30 cellular contexts compared by ENCODE assay signal in genomic region chr3:97896547-97896946, GRCh38.
DNase-seq lines count a peak whose midpoint lies in the region; ATAC-seq and TF ChIP-seq lines count a peak whose summit lies in the region.
"Had no signal": no experiment of that assay in that cellular context is flagged by ENCODE, and none has a peak within 500 bp of the region (broad histone marks: within the 10 kb centered on the region; RNA-seq: fewer than 3 reads in every experiment).

No MANE protein-coding gene starts in this region.

- TF ChIP-seq POLR2A in right lobe of liver (IDR thresholded peaks at IDR 0.05): no peak

- peak; percentile 90 for ATAC-seq in WTC11
- ATAC-seq in HG03378 (IDR thresholded peaks at IDR 0.05; ENCODE audit: unreplicated experiment): no peak
- ATAC-seq in right lobe of liver: no peak
- ATAC-seq: activated CD8-positive, alpha-beta memory T cell treated with anti-CD3 and anti-CD28 coated beads, Interleukin-2, amount 10 ng/mL, durations not matched to agents 7 days and 5 days; activated T-cell treated with anti-CD3 and anti-CD28 coated beads, Interleukin-2, amount 50 U/mL, for 72 hours; pancreas; stimulated activated effector memory CD8-positive, alpha-beta T cell treated with anti-CD3 and anti-CD28 coated beads, Interleukin-12 subunit alpha, Interleukin-12 subunit beta, amount 100 ng/mL, for 72 hours; upper lobe of right lung had no signal

- peaks cover 35% of the 10 kb centered on the region for H3K4me1 Mint-ChIP-seq in WTC11
- H3K4me1 Mint-ChIP-seq: stimulated activated effector memory CD8-positive, alpha-beta T cell treated with anti-CD3 and anti-CD28 coated beads, Interleukin-12 subunit alpha, Interleukin-12 subunit beta, amount 100 ng/mL, for 72 hours had no signal

- no peaks in the 10 kb centered on the region for H3K36me3 ChIP-seq in MM.1S (replicated peaks; ENCODE audit: insufficient read depth, low read length)
- H3K36me3 ChIP-seq in right lobe of liver: no peaks in the 10 kb centered on the region
- H3K36me3 ChIP-seq: pancreas had no signal

- peaks cover 8% of the 10 kb centered on the region; the same call in 1 of the 2 replicates for H3K36me3 Mint-ChIP-seq in WTC11

- H3K27me3 ChIP-seq in MM.1S (replicated peaks; ENCODE audit: insufficient read depth, low read length) (no peaks in the 10 kb centered on the region), right lobe of liver (no peaks in the 10 kb centered on the region)
- H3K27me3 ChIP-seq: pancreas, right atrium auricular region, spleen, upper lobe of right lung had no signal

- WGBS in right lobe of liver (ENCODE audit: insufficient coverage, low coverage, low lambda C conversion rate, missing lambda C conversion rate): 85% methylated on average over 3 of the region's 3 CpGs

- H3K27ac ChIP-seq in MM.1S (ENCODE audit: low read length): no peak overlapping the region
- H3K27ac ChIP-seq in right lobe of liver: no peak overlapping the region
- H3K27ac ChIP-seq: left ventricle myocardium inferior, pancreas, right atrium auricular region, spleen, upper lobe of right lung, WERI-Rb-1 had no signal

- H3K4me3 ChIP-seq in MM.1S (ENCODE audit: low read length): no peak overlapping the region
- H3K4me3 ChIP-seq in right lobe of liver: no peak overlapping the region
- H3K4me3 ChIP-seq: left ventricle myocardium inferior, pancreas, right atrium auricular region, spleen, upper lobe of right lung had no signal

- H3K27me3 Mint-ChIP-seq in WTC11 (ENCODE audit: low read depth): no peaks in the 10 kb centered on the region
- H3K27me3 Mint-ChIP-seq: activated CD4-positive, alpha-beta T cell treated with anti-CD3 and anti-CD28 coated beads, Interleukin-2, amount 10 ng/mL, durations not matched to agents 7 days and 5 days; activated CD8-positive, alpha-beta memory T cell treated with anti-CD3 and anti-CD28 coated beads, Interleukin-2, amount 10 ng/mL, durations not matched to agents 7 days and 5 days had no signal

- intact Hi-C loops in right lobe of liver (cut with DNase I): no loop called here
- intact Hi-C loops in cardiac septum (cut with DNase I): no loop called here

- POLR2A ChIA-PET in WTC11 (lab: Charles Lee): no interaction called here

- no peak overlapping the region for H3K9ac ChIP-seq in MM.1S (ENCODE audit: low read length)
- H3K9ac ChIP-seq: SK-N-SH had no signal

- no peaks in the 10 kb centered on the region for H4K20me1 ChIP-seq in MM.1S (ENCODE audit: insufficient read depth, low read length)

- H3K79me2 ChIP-seq in MM.1S (ENCODE audit: low read length): no peaks in the 10 kb centered on the region

- H3K9me3 ChIP-seq in MM.1S (replicated peaks; ENCODE audit: insufficient read depth, low read length) (no peaks in the 10 kb centered on the region), right lobe of liver (no peaks in the 10 kb centered on the region)
- H3K9me3 ChIP-seq: left ventricle myocardium inferior, pancreas, right atrium auricular region, SK-N-SH, spleen, upper lobe of right lung had no signal

- CTCF ChIA-PET in WTC11 (lab: Charles Lee): interaction anchor here (0.5 kb wide), 1 partner anchor 81 kb away, joined by 6 read pairs; no protein-coding TSS in a partner anchor

- H3K4me3 Mint-ChIP-seq in WTC11: no peak overlapping the region
- H3K4me3 Mint-ChIP-seq: activated CD4-positive, alpha-beta T cell treated with anti-CD3 and anti-CD28 coated beads, Interleukin-2, amount 10 ng/mL, durations not matched to agents 7 days and 5 days; activated CD8-positive, alpha-beta memory T cell treated with anti-CD3 and anti-CD28 coated beads, Interleukin-2, amount 10 ng/mL, durations not matched to agents 7 days and 5 days; activated T-cell treated with anti-CD3 and anti-CD28 coated beads, Interleukin-2, amount 50 U/mL, for 72 hours; nephron; stimulated activated effector memory CD8-positive, alpha-beta T cell treated with anti-CD3 and anti-CD28 coated beads, Interleukin-12 subunit alpha, Interleukin-12 subunit beta, amount 100 ng/mL, for 72 hours had no signal

- H3K9me2 ChIP-seq in MM.1S (replicated peaks; ENCODE audit: insufficient read depth, low read length): no peaks in the 10 kb centered on the region
- H3K9me2 ChIP-seq: SK-N-SH had no signal

- DNase-seq in NCI-H82 (lab: John Stamatoyannopoulos, UW) (peak; percentile 6), NCI-H82 treated with DMSO at 0.1 percent for 48 hours (lab: John Stamatoyannopoulos, UW; ENCODE audit: unreplicated experiment) (no peak), MM.1S (no peak), WTC11 (ENCODE audit: low spot score) (no peak), ecto neural progenitor cell (ENCODE audit: low spot score) (no peak), right lobe of liver (no peak), cardiac septum (ENCODE audit: low spot score) (no peak)
- DNase-seq: ACHN; activated CD4-positive, alpha-beta T cell treated with anti-CD3 and anti-CD28 coated beads, Interleukin-2, amount 10 ng/mL, durations not matched to agents 7 days and 5 days; activated CD8-positive, alpha-beta memory T cell treated with anti-CD3 and anti-CD28 coated beads, Interleukin-2, amount 10 ng/mL, durations not matched to agents 7 days and 5 days; activated naive CD4-positive, alpha-beta T cell treated with anti-CD3 and anti-CD28 coated beads, Interleukin-2, amount 50 U/mL, for 16 hours; activated T-cell treated with anti-CD3 and anti-CD28 coated beads, Interleukin-2, amount 50 U/mL, for 72 hours; amygdala; C1 segment of cervical spinal cord; Calu3; cortex of kidney; KG1; left ventricle myocardium inferior; NCI-H187; pancreas; RPMI8226; SK-N-SH; spleen; stimulated activated CD4-positive, alpha-beta T cell treated with anti-CD3 and anti-CD28 coated beads, Interleukin-2, amount 100 ng/mL, for 48 hours; upper lobe of right lung; WERI-Rb-1 had no signal

- H2AFZ ChIP-seq in MM.1S (ENCODE audit: low read length): no peak overlapping the region

- H3K4me1 ChIP-seq in MM.1S (ENCODE audit: low read length): peaks cover 12% of the 10 kb centered on the region
- H3K4me1 ChIP-seq in right lobe of liver: peaks cover 0 to 9% (median 0%) of the 10 kb centered on the region in 4 donors

- H3K9me3 Mint-ChIP-seq in WTC11: no peaks in the 10 kb centered on the region
- H3K9me3 Mint-ChIP-seq: activated CD4-positive, alpha-beta T cell treated with anti-CD3 and anti-CD28 coated beads, Interleukin-2, amount 10 ng/mL, durations not matched to agents 7 days and 5 days; activated T-cell treated with anti-CD3 and anti-CD28 coated beads, Interleukin-2, amount 50 U/mL, for 72 hours; nephron had no signal

- H3F3A ChIP-seq in MM.1S (ENCODE audit: insufficient read depth, low read length): no peaks in the 10 kb centered on the region; the same call in 1 of the 2 replicates

- H3K27ac Mint-ChIP-seq in WTC11: peak overlapping the region; percentile 3; the same call in 1 of the 2 replicates
- H3K27ac Mint-ChIP-seq: activated CD4-positive, alpha-beta T cell treated with anti-CD3 and anti-CD28 coated beads, Interleukin-2, amount 10 ng/mL, durations not matched to agents 7 days and 5 days; activated CD8-positive, alpha-beta memory T cell treated with anti-CD3 and anti-CD28 coated beads, Interleukin-2, amount 10 ng/mL, durations not matched to agents 7 days and 5 days; activated T-cell treated with anti-CD3 and anti-CD28 coated beads, Interleukin-2, amount 50 U/mL, for 72 hours; nephron; stimulated activated effector memory CD8-positive, alpha-beta T cell treated with anti-CD3 and anti-CD28 coated beads, Interleukin-12 subunit alpha, Interleukin-12 subunit beta, amount 100 ng/mL, for 72 hours had no signal

- no peak overlapping the region for H3K4me2 ChIP-seq in MM.1S (ENCODE audit: low read depth, low read length)
- H3K4me2 ChIP-seq: SK-N-SH had no signal

- TF ChIP-seq CTCF in MM.1S (IDR thresholded peaks at IDR 0.05; ENCODE audit: low read length) (0 out of 2 replicates have a peak, but pooled peaks have one; percentile 6), WTC11 (IDR thresholded peaks at IDR 0.05) (no peak), right lobe of liver (IDR thresholded peaks at IDR 0.05) (no peak)

TF ChIP-seq in WTC11, 78 proteins besides CTCF, POLR2A, EP300 and RAD21 (continues in another document):
- TF ChIP-seq CBFB (CRISPR knock-in tag; IDR thresholded peaks at IDR 0.05; ENCODE audit: low read depth) (no peak), MLX (CRISPR knock-in tag; IDR thresholded peaks at IDR 0.05) (no peak), E2F4 (CRISPR knock-in tag; IDR thresholded peaks at IDR 0.05; ENCODE audit: borderline replicate concordance, low read depth) (no peak), SMAD4 (CRISPR knock-in tag; IDR thresholded peaks at IDR 0.05) (no peak), ZBTB21 (CRISPR knock-in tag; IDR thresholded peaks at IDR 0.05; ENCODE audit: borderline replicate concordance) (no peak), ZNF671 (CRISPR knock-in tag; IDR thresholded peaks at IDR 0.05) (no peak), E2F5 (CRISPR knock-in tag; IDR thresholded peaks at IDR 0.05) (no peak)
